ENCODE assay signal across 14 cellular contexts in genomic region chr4:21002976-21003375, GRCh38.
DNase-seq lines count a peak whose midpoint lies in the region; ATAC-seq and TF ChIP-seq lines count a peak whose summit lies in the region.
"Had no signal": no experiment of that assay in that cellular context is flagged by ENCODE, and none has a peak within 500 bp of the region (broad histone marks: within the 10 kb centered on the region; RNA-seq: fewer than 3 reads in every experiment).

No MANE protein-coding gene starts in this region.

- H3K27ac Mint-ChIP-seq in activated T-helper 17 cell treated with anti-CD3 and anti-CD28 coated beads, Interleukin-2, amount 50 U/mL, for 72 hours, result peak overlapping the region; percentile 55
- peak overlapping the region; percentile 31 for H3K27ac Mint-ChIP-seq in nephron progenitor cell
- H3K27ac Mint-ChIP-seq: B cell; CD4-positive, alpha-beta T cell; HFFc6 had no signal

- H3K4me3 Mint-ChIP-seq in activated T-helper 17 cell treated with anti-CD3 and anti-CD28 coated beads, Interleukin-2, amount 50 U/mL, for 72 hours, result peak overlapping the region; percentile 47
- no peak overlapping the region for H3K4me3 Mint-ChIP-seq in nephron progenitor cell
- H3K4me3 Mint-ChIP-seq: B cell; CD4-positive, alpha-beta T cell; HFFc6 had no signal

- H3K27me3 Mint-ChIP-seq in activated T-helper 17 cell treated with anti-CD3 and anti-CD28 coated beads, Interleukin-2, amount 50 U/mL, for 72 hours, result no peaks in the 10 kb centered on the region
- no peaks in the 10 kb centered on the region for H3K27me3 Mint-ChIP-seq in nephron progenitor cell (ENCODE audit: low read depth, poor library complexity)
- H3K27me3 Mint-ChIP-seq: B cell; CD4-positive, alpha-beta T cell had no signal

- intact Hi-C loops in cardiac septum (cut with DNase I), result no loop called here

- H3K36me3 Mint-ChIP-seq in activated T-helper 17 cell treated with anti-CD3 and anti-CD28 coated beads, Interleukin-2, amount 50 U/mL, for 72 hours (ENCODE audit: low read depth), result no peaks in the 10 kb centered on the region
- H3K36me3 Mint-ChIP-seq in nephron progenitor cell (ENCODE audit: low read depth), result no peaks in the 10 kb centered on the region

- no peak for ATAC-seq in activated T-helper 17 cell treated with anti-CD3 and anti-CD28 coated beads, Interleukin-2, amount 50 U/mL, for 72 hours (replicated peaks)
- no peak for ATAC-seq in GM19455 (IDR thresholded peaks at IDR 0.05; ENCODE audit: unreplicated experiment)
- no peak for ATAC-seq in GM21367 (IDR thresholded peaks at IDR 0.05; ENCODE audit: unreplicated experiment)

- H3K9me3 Mint-ChIP-seq in activated T-helper 17 cell treated with anti-CD3 and anti-CD28 coated beads, Interleukin-2, amount 50 U/mL, for 72 hours, result peaks cover 8% of the 10 kb centered on the region
- H3K9me3 Mint-ChIP-seq in nephron progenitor cell, result no peaks in the 10 kb centered on the region

- DNase-seq in M059J (ENCODE audit: low read depth) (peak; percentile 20), NOMO-1 (lab: John Stamatoyannopoulos, UW; ENCODE audit: unreplicated experiment in 2 of 2) (peak; percentile 2 to 26), nephron progenitor cell (no peak), cardiac septum (ENCODE audit: low spot score) (no peak)
- DNase-seq: C1 segment of cervical spinal cord; Calu3; CD4-positive, alpha-beta T cell; DMS79; HCEC 1CT; HFFc6 had no signal

- no peak for TF ChIP-seq CTCF in nephron progenitor cell (IDR thresholded peaks at IDR 0.05)

- H3K4me1 Mint-ChIP-seq in activated T-helper 17 cell treated with anti-CD3 and anti-CD28 coated beads, Interleukin-2, amount 50 U/mL, for 72 hours, result peaks cover 7% of the 10 kb centered on the region
- H3K4me1 Mint-ChIP-seq in nephron progenitor cell, result peaks cover 16% of the 10 kb centered on the region
- H3K4me1 Mint-ChIP-seq: B cell had no signal

Comparison
In these comparisons a context has a peak if more than half of its experiments do, and no peak if none do; other contexts are left out.
1. DNase-seq: peak in M059J (single experiment) and NOMO-1 (2 of 2); none in nephron progenitor cell (single experiment) and cardiac septum (single experiment).